In the genomic region with DNA sequence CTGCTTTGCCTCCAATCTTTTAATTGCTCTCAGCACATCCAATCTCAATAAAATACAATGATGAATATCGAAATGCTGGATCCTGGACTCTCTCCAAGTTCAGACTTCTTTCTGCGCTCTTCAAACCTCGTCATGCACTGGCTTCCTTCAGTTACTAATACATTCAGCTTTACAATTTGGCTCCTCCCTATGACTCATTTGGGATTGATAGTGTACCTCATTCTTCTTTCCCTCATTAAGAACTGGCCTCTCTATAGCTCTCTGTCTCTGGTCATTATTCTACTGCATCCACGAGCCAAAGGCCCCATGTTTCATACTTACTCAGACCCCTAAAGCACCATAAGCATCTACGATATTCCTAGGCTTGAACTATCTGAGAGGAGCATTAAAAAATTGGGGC, we compare ENCODE assay signal across 14 cellular contexts. TPM values are rescaled to one million over a fixed set of nuclear protein-coding genes. Genes with fewer than 3 reads are reported as not detected.
DNase-seq lines count a peak whose midpoint lies in the region; ATAC-seq, FAIRE-seq and TF ChIP-seq lines count a peak whose summit lies in the region.
"Had no signal": no experiment of that assay in that cellular context is flagged by ENCODE, and none has a peak within 500 bp of the region (broad histone marks: within the 10 kb centered on the region; RNA-seq: fewer than 3 reads in every experiment).

No MANE protein-coding gene starts in this region.

- ATAC-seq in foreskin keratinocyte: peak; percentile 64
- ATAC-seq in GM21390 (IDR thresholded peaks at IDR 0.05; ENCODE audit: unreplicated experiment): no peak
- no peak for ATAC-seq in GM18858 (IDR thresholded peaks at IDR 0.05; ENCODE audit: unreplicated experiment)
- ATAC-seq: Right ventricle myocardium inferior had no signal

- DNase-seq in HT1080 (ENCODE audit: low read depth) (peak; percentile 27), bronchial epithelial cell (ENCODE audit: low read depth) (peak; percentile 78), foreskin keratinocyte (peak in 1 of 2 donors; percentile 12), caudate nucleus (lab: John Stamatoyannopoulos, UW) (no peak)
- DNase-seq in activated effector memory CD4-positive, alpha-beta T cell treated with Interleukin-2 at 50 U/mL for 16 hours: no peak
- DNase-seq: CD4-positive, CD25-positive, alpha-beta regulatory T cell; NCI-H2081 treated with DMSO at 0.1 percent for 48 hours; NCI-H226; NCI-H69 had no signal

- H3K4me3 ChIP-seq in bronchial epithelial cell (ENCODE audit: low read depth, low read length): no peak overlapping the region

- H3K4me1 ChIP-seq in foreskin keratinocyte: no peaks in the 10 kb centered on the region

- FAIRE-seq in bronchial epithelial cell (lab: Jason Lieb, UNC): no peak
- FAIRE-seq: H54 had no signal

- H3K36me3 ChIP-seq in bronchial epithelial cell (ENCODE audit: control insufficient read depth, insufficient read depth, low read length): no peaks in the 10 kb centered on the region

- H3K27ac ChIP-seq in 22Rv1: peak overlapping the region; percentile 42
- no peak overlapping the region for H3K27ac ChIP-seq in foreskin keratinocyte
- no peak overlapping the region for H3K27ac ChIP-seq in caudate nucleus (ENCODE audit: low read depth, low read length)

- H3K27me3 ChIP-seq in bronchial epithelial cell (ENCODE audit: control insufficient read depth, insufficient read depth, low read length) (no peaks in the 10 kb centered on the region), foreskin keratinocyte (no peaks in the 10 kb centered on the region)

- TF ChIP-seq CTCF in 22Rv1 (IDR thresholded peaks at IDR 0.05) (no peak), bronchial epithelial cell (IDR thresholded peaks at IDR 0.05; ENCODE audit: insufficient read depth, low read length, severe bottlenecking) (no peak), foreskin keratinocyte (conservative IDR thresholded peaks at IDR 0.05) (no peak)

RNA-seq across cellular contexts. Expression of gene TSPAN8, which starts 5.0 kb away (rescaled TPM):
- not detected in 2 replicates for total RNA-seq in HT1080 (2014; rRNA removed; shearing (Covaris generic))
- polyA plus RNA-seq in HT1080 (2015; cell fraction: cytosol; rRNA removed): 0.08 and 0.29 TPM in 2 replicates
- not detected in 2 replicates for polyA plus RNA-seq in HT1080 (2015; cell fraction: nucleus; rRNA removed)
- total RNA-seq in bronchial epithelial cell (0.26 TPM in 1 of 2 replicates, not detected in the other), foreskin keratinocyte (not detected in 2 replicates)
- polyA plus RNA-seq in foreskin keratinocyte: not detected in 2 replicates
- total RNA-seq: CD4-positive, CD25-positive, alpha-beta regulatory T cell; Right ventricle myocardium inferior had no signal
- polyA plus RNA-seq: CD4-positive, CD25-positive, alpha-beta regulatory T cell had no signal

Comparison
In these comparisons a context has a peak if more than half of its experiments do, and no peak if none do; other contexts are left out.
1. DNase-seq: peak in HT1080 (single experiment) and bronchial epithelial cell (single experiment); none in caudate nucleus (0 of 61) and activated effector memory CD4-positive, alpha-beta T cell treated with Interleukin-2 at 50 U/mL for 16 hours (single experiment).